8 cellular contexts compared by ENCODE assay signal in genomic region chr13:27170521-27171243, GRCh38. TPM values are rescaled to one million over a fixed set of nuclear protein-coding genes. Genes with fewer than 3 reads are reported as not detected.
A peak's percentile ranks its signal among the peaks of the same experiment; 100 is the strongest.
DNase-seq lines count a peak whose midpoint lies in the region; ATAC-seq and TF ChIP-seq lines count a peak whose summit lies in the region.

No MANE protein-coding gene starts in this region.

- H3K4me3 ChIP-seq in epithelial cell of esophagus (ENCODE audit: low read length) (peak overlapping the region; percentile 69), muscle layer of colon (ENCODE audit: low read depth in 1 of 2, low read length in 2 of 2) (peak overlapping the region; percentile 23 to 65)

- H3K27me3 ChIP-seq in muscle layer of colon (ENCODE audit: control insufficient read depth in 1 of 2, insufficient read depth in 2 of 2, low read length in 2 of 2) = no peaks in the 10 kb centered on the region

- H3K9ac ChIP-seq in muscle layer of colon (ENCODE audit: low read length) = peak overlapping the region; percentile 85

- H3K9me3 Mint-ChIP-seq in HFFc6 = no peaks in the 10 kb centered on the region

- H3K4me1 Mint-ChIP-seq in HFFc6 (ENCODE audit: low read depth) = peaks cover 63% of the 10 kb centered on the region

- H3K27ac Mint-ChIP-seq in HFFc6 = peak overlapping the region; percentile 93

- H3K27ac ChIP-seq in muscle layer of colon (ENCODE audit: low read depth, low read length) = peak overlapping the region; percentile 59

- 0 out of 2 replicates have a peak, but pooled peaks have one; percentile 3 for TF ChIP-seq CTCF in HFFc6 (IDR thresholded peaks at IDR 0.05)
- no peak for TF ChIP-seq CTCF in epithelial cell of esophagus (IDR thresholded peaks at IDR 0.05; ENCODE audit: insufficient read depth, low read depth, low read length, missing control alignments)

- no peaks in the 10 kb centered on the region for H3K9me3 ChIP-seq in muscle layer of colon (ENCODE audit: low read length)

- peak; percentile 8 for ATAC-seq in stimulated activated naive CD8-positive, alpha-beta T cell treated with anti-CD3 and anti-CD28 coated beads, Interleukin-15, Interleukin-2, amounts not matched to agents 100 U/mL and 50 U/mL, for 24 hours

- H3K36me3 ChIP-seq in muscle layer of colon (ENCODE audit: insufficient read depth, low read length) = no peaks in the 10 kb centered on the region

- H3K4me3 Mint-ChIP-seq in HFFc6 = peak overlapping the region; percentile 92

- H3K4me1 ChIP-seq in muscle layer of colon (ENCODE audit: insufficient read depth, low read length) = peaks cover 45% of the 10 kb centered on the region

- no peaks in the 10 kb centered on the region for H3K36me3 Mint-ChIP-seq in HFFc6 (ENCODE audit: low read depth)

- DNase-seq in COR-L47 (lab: John Stamatoyannopoulos, UW) = peak; percentile 33
- DNase-seq in HFFc6 = peak; percentile 26
- peak; percentile 78 for DNase-seq in NCI-H524 treated with DMSO at 0.1 percent for 48 hours (lab: John Stamatoyannopoulos, UW)
- peak; percentile 36 for DNase-seq in activated CD8-positive, alpha-beta memory T cell treated with anti-CD3 and anti-CD28 coated beads, Interleukin-2, amount 50 U/mL, for 4 hours
- peak; percentile 37 for DNase-seq in epithelial cell of esophagus (ENCODE audit: low read depth)
- peak; percentile 58 for DNase-seq in stimulated activated naive CD8-positive, alpha-beta T cell treated with anti-CD3 and anti-CD28 coated beads, Interleukin-15, Interleukin-2, amounts not matched to agents 100 U/mL and 50 U/mL, for 24 hours
- no peak for DNase-seq in KG1 (lab: John Stamatoyannopoulos, UW)

- no peaks in the 10 kb centered on the region for H3K27me3 Mint-ChIP-seq in HFFc6 (ENCODE audit: insufficient read depth)

RNA-seq across cellular contexts. Expression of gene USP12, which starts 0.9 kb away (rescaled TPM):
- 10 to 100 TPM; 20.0 to 25.2 (median 22.7) TPM for total RNA-seq in HFFc6 (2021; fragmentation: NEBNext Ultra II Directional; extraction: Animal tissue kit (Norgen Biotek cat#: 25700))
